Comparison of ENCODE assay signal across 18 cellular contexts in the genomic region with DNA sequence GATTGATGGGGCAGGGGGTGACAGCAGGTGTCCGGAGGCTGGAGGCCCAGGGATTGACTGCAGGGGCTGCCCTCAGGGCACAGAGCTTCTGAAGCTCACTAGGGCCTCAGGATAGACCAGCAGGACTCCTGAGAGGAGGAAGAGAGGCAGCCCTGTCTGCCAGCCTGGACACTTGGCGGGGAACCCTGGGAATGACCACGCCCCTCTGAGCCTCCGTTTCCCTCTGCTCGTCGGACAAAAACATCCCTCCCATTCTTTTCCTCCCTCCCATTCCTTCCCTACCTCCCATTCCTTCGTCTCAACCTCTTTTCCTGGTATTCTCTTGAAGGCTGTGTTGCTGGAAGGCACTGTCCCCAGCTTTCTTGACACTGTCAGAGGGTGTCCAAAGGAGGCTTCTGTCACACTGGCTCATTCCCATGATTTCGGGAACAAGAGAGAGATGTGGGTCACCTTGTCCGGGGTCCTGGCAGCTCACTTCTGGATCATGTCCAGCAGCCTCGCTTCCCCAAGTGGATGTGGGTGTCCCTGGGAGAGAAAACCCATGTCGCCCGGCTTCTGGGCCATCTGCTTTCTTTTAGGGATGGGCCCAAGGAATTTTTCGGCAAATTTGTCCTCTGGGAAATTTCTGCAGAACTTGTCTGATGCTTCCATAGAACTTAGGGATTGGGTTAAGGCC.
"Had no signal": no experiment of that assay in that cellular context is flagged by ENCODE, and none has a peak within 500 bp of the region (broad histone marks: within the 10 kb centered on the region; RNA-seq: fewer than 3 reads in every experiment).

No MANE protein-coding gene starts in this region.

- H3K27ac ChIP-seq: heart right ventricle, parathyroid adenoma, sigmoid colon, upper lobe of left lung, uterus had no signal

- H3K4me3 Mint-ChIP-seq: nephron had no signal

- DNase-seq: cortex of kidney; dorsolateral prefrontal cortex; effector CD8-positive, alpha-beta T cell; heart right ventricle; hypothalamus; mammary epithelial cell; occipital lobe; sigmoid colon; stimulated activated CD4-positive, alpha-beta T cell treated with anti-CD3 and anti-CD28 coated beads, Interleukin-2, amount 100 ng/mL, for 24 hours; stimulated activated CD4-positive, alpha-beta T cell treated with anti-CD3 and anti-CD28 coated beads, Interleukin-4, amount 100 ng/mL, for 4 hours; stimulated activated naive CD4-positive, alpha-beta T cell treated with Interleukin-2 at 50 U/mL for 16 hours; upper lobe of left lung; uterus had no signal

- H3K27ac Mint-ChIP-seq: nephron had no signal

- H3K9me3 Mint-ChIP-seq: nephron had no signal

- H3K27me3 ChIP-seq: dorsolateral prefrontal cortex, heart right ventricle, sigmoid colon, upper lobe of left lung, uterus had no signal

- H3K4me3 ChIP-seq: dorsolateral prefrontal cortex, heart right ventricle, sigmoid colon, skin epidermis, upper lobe of left lung, uterus had no signal

- H3K4me1 ChIP-seq: parathyroid adenoma, uterus had no signal

- H3K36me3 ChIP-seq: sigmoid colon, upper lobe of left lung, uterus had no signal

- ATAC-seq: esophagus mucosa, heart right ventricle, left lobe of liver had no signal

- H3K9ac ChIP-seq: parathyroid adenoma had no signal

- H3K9me3 ChIP-seq: heart right ventricle, sigmoid colon, upper lobe of left lung, uterus had no signal
